Comparison of ENCODE assay signal across 25 cellular contexts in genomic region chr15:98363955-98364354, GRCh38.
DNase-seq lines count a peak whose midpoint lies in the region; ATAC-seq, FAIRE-seq and TF ChIP-seq lines count a peak whose summit lies in the region.
"Had no signal": no experiment of that assay in that cellular context is flagged by ENCODE, and none has a peak within 500 bp of the region (broad histone marks: within the 10 kb centered on the region; RNA-seq: fewer than 3 reads in every experiment).

No MANE protein-coding gene starts in this region.

- CTCF ChIA-PET in HepG2 (lab: Yijun Ruan, JAX; ENCODE audit: low intra/inter-chr PET ratio, low total read pairs), result no interaction called here
- CTCF ChIA-PET in Panc1 (lab: Charles Lee), result no interaction called here

- peak; percentile 30; the same call in 1 of the 3 replicates for ATAC-seq in HepG2
- no peak for ATAC-seq in right lobe of liver
- ATAC-seq in Panc1, result peak; percentile 12; the same call in 1 of the 2 replicates
- ATAC-seq in HG02763 (IDR thresholded peaks at IDR 0.05; ENCODE audit: unreplicated experiment), result no peak
- ATAC-seq: HCT116, PC-3 had no signal

- H3K9me3 Mint-ChIP-seq in nephron progenitor cell, result peaks cover 3% of the 10 kb centered on the region
- H3K9me3 Mint-ChIP-seq: CD4-positive, alpha-beta T cell had no signal

- TF ChIP-seq POLR2A in HepG2 (IDR thresholded peaks at IDR 0.05; ENCODE audit: insufficient read depth in 1 of 2, low read depth in 2 of 2, low read length in 2 of 2), result no peak
- TF ChIP-seq POLR2A in right lobe of liver (IDR thresholded peaks at IDR 0.05), result no peak

- H3K36me3 Mint-ChIP-seq in nephron progenitor cell (ENCODE audit: low read depth), result no peaks in the 10 kb centered on the region

- no peak overlapping the region for H2AFZ ChIP-seq in HepG2 (ENCODE audit: low read length)

- POLR2A ChIA-PET in HepG2 (lab: Yijun Ruan, JAX), result no interaction called here
- POLR2A ChIA-PET in Panc1 (lab: Charles Lee), result interaction anchor here (0.6 kb wide), 1 partner anchor 23 kb away, joined by 3 read pairs; no protein-coding TSS in a partner anchor

- no peak for TF ChIP-seq CTCF in HepG2 (CRISPR knock-in tag; IDR thresholded peaks at IDR 0.05)
- no peak for TF ChIP-seq CTCF in right lobe of liver (IDR thresholded peaks at IDR 0.05)
- TF ChIP-seq CTCF in Panc1 (IDR thresholded peaks at IDR 0.05), result no peak
- no peak for TF ChIP-seq CTCF in nephron progenitor cell (IDR thresholded peaks at IDR 0.05)

- 0 out of 2 replicates have a peak overlapping the region, but pooled peaks have one; percentile 20 for H3K4me2 ChIP-seq in HepG2 (ENCODE audit: low read depth, low read length)
- H3K4me2 ChIP-seq: BLaER1 treated with 17β-estradiol and CSF1 and Interleukin-3, amounts not matched to agents 10 nM and 100 nM had no signal

- in situ Hi-C loops in HepG2 (cut with HindIII; ENCODE audit: extremely low pct_ligation_motif_present, low pct_unique_long_range_greater_than_20kb) (no loop called here), Panc1 (cut with HindIII; ENCODE audit: low pct_unique_long_range_greater_than_20kb, low sequenced_read_pairs) (no loop called here)

- H3K4me1 Mint-ChIP-seq in nephron progenitor cell, result no peaks in the 10 kb centered on the region

- BruUV-seq in HepG2 (replicated peaks; lab: Mats Ljungman, UMichigan), result no TSS peak
- BruUV-seq in Panc1 (replicated peaks; lab: Mats Ljungman, UMichigan), result no TSS peak

- H3K36me3 ChIP-seq in HepG2 (replicated peaks in 1 of 2; ENCODE audit: control insufficient read depth in 1 of 2, insufficient read depth in 2 of 2, low read length in 2 of 2) (no peaks in the 10 kb centered on the region), right lobe of liver (no peaks in the 10 kb centered on the region), Panc1 (ENCODE audit: control insufficient read depth, insufficient read depth, low read length) (no peaks in the 10 kb centered on the region)
- H3K36me3 ChIP-seq: BLaER1 treated with 17β-estradiol and CSF1 and Interleukin-3, amounts not matched to agents 10 nM and 100 nM had no signal

- H3K27ac ChIP-seq in HepG2 (ENCODE audit: extremely low read length, insufficient read depth, low read length) (no peak overlapping the region), right lobe of liver (no peak overlapping the region), Panc1 (ENCODE audit: low read length) (no peak overlapping the region)
- H3K27ac ChIP-seq: BLaER1 treated with 17β-estradiol and CSF1 and Interleukin-3, amounts not matched to agents 10 nM and 100 nM; HL-60 had no signal

- no peak overlapping the region for H3K9ac ChIP-seq in HepG2 (ENCODE audit: insufficient read depth, low read depth, low read length)
- H3K9ac ChIP-seq: BLaER1 treated with 17β-estradiol and CSF1 and Interleukin-3, amounts not matched to agents 10 nM and 100 nM had no signal

- H3K4me3 ChIP-seq in HepG2 (replicated peaks in 1 of 3; ENCODE audit: insufficient read depth in 1 of 3, low read depth in 2 of 3, low read length in 3 of 3) (no peak overlapping the region), right lobe of liver (no peak overlapping the region), Panc1 (ENCODE audit: low read depth in 2 of 2, low read length in 2 of 2) (peak overlapping the region in 1 of 2 experiments; percentile 14; a peak in 1 of 4 replicates)
- H3K4me3 ChIP-seq: BLaER1 treated with 17β-estradiol and CSF1 and Interleukin-3, amounts not matched to agents 10 nM and 100 nM had no signal

- H3K79me2 ChIP-seq in HepG2 (ENCODE audit: insufficient read depth, low read length), result no peaks in the 10 kb centered on the region

- H3K27me3 Mint-ChIP-seq in nephron progenitor cell (ENCODE audit: low read depth, poor library complexity), result peaks cover 9% of the 10 kb centered on the region

- WGBS in HepG2 (ENCODE audit: low lambda C conversion rate), result 30% methylated on average over 4 of the region's 6 CpGs
- WGBS in right lobe of liver (ENCODE audit: insufficient coverage, low coverage, low lambda C conversion rate, missing lambda C conversion rate), result 0% methylated on average over 2 of the region's 6 CpGs

- TF ChIP-seq RAD21 in HepG2 (CRISPR knock-in tag; IDR thresholded peaks at IDR 0.05), result no peak

- no peaks in the 10 kb centered on the region for H3K4me1 ChIP-seq in HepG2 (ENCODE audit: insufficient read depth, low read length)
- no peaks in the 10 kb centered on the region for H3K4me1 ChIP-seq in right lobe of liver
- H3K4me1 ChIP-seq in Panc1 (ENCODE audit: control insufficient read depth, insufficient read depth, low read length), result no peaks in the 10 kb centered on the region
- H3K4me1 ChIP-seq: BLaER1 treated with 17β-estradiol and CSF1 and Interleukin-3, amounts not matched to agents 10 nM and 100 nM had no signal

- intact Hi-C loops in HepG2 (cut with micrococcal nuclease; ENCODE audit: unreplicated experiment), result no loop called here
- intact Hi-C loops in right lobe of liver (cut with DNase I), result no loop called here
- intact Hi-C loops in Panc1 (cut with micrococcal nuclease; ENCODE audit: unreplicated experiment), result no loop called here

- H3K9me3 ChIP-seq in HepG2 (ENCODE audit: low read length) (no peaks in the 10 kb centered on the region), right lobe of liver (no peaks in the 10 kb centered on the region), Panc1 (ENCODE audit: control insufficient read depth, insufficient read depth, low read depth, low read length) (no peaks in the 10 kb centered on the region)

- TF ChIP-seq EP300 in HepG2 (IDR thresholded peaks at IDR 0.05; ENCODE audit: low read depth in 2 of 2, low read length in 2 of 2), result no peak
- TF ChIP-seq EP300 in HepG2 (CRISPR knock-in tag; IDR thresholded peaks at IDR 0.05; ENCODE audit: borderline replicate concordance), result no peak

- no peak overlapping the region for H3K4me3 Mint-ChIP-seq in nephron progenitor cell
- H3K4me3 Mint-ChIP-seq: CD4-positive, alpha-beta T cell had no signal

- peak overlapping the region; percentile 1 for H3K27ac Mint-ChIP-seq in nephron progenitor cell
- H3K27ac Mint-ChIP-seq: CD4-positive, alpha-beta T cell had no signal

- no peak for FAIRE-seq in HepG2 (lab: Jason Lieb, UNC)
- FAIRE-seq: D721Med, GM18507 had no signal

- H4K20me1 ChIP-seq in HepG2 (ENCODE audit: insufficient read depth, low read length), result no peaks in the 10 kb centered on the region
- H4K20me1 ChIP-seq: BLaER1 treated with 17β-estradiol and CSF1 and Interleukin-3, amounts not matched to agents 10 nM and 100 nM had no signal

- DNase-seq in HepG2 (ENCODE audit: low spot score), result no peak
- no peak for DNase-seq in right lobe of liver
- DNase-seq in Panc1 (ENCODE audit: low read depth, low spot score), result no peak
- no peak for DNase-seq in nephron progenitor cell
- no peak for DNase-seq in iPS-NIHi7 (ENCODE audit: extremely low spot score)
- no peak for DNase-seq in activated T-cell treated with anti-CD3 and anti-CD28 coated beads, Interleukin-2, amount 50 U/mL, for 48 hours
- DNase-seq in NCI-H82 treated with DMSO at 0.1 percent for 48 hours (lab: John Stamatoyannopoulos, UW; ENCODE audit: unreplicated experiment), result no peak
- DNase-seq: CD4-positive, alpha-beta T cell; GOT3; MV-4-11; NCI-H1105; NCI-H1436 treated with DMSO at 0.1 percent for 48 hours; NCI-H187 treated with DMSO at 0.1 percent for 48 hours; NCI-H2171 treated with DMSO at 0.1 percent for 48 hours; NCI-H345; NCI-H510A treated with DMSO at 0.1 percent for 48 hours; RPMI8226; SHP77 had no signal

- H3K27me3 ChIP-seq in HepG2 (ENCODE audit: control insufficient read depth in 1 of 2, insufficient read depth in 2 of 2, low read length in 2 of 2), result no peaks in the 10 kb centered on the region
- H3K27me3 ChIP-seq in right lobe of liver, result no peaks in the 10 kb centered on the region
- H3K27me3 ChIP-seq in Panc1 (ENCODE audit: control insufficient read depth, insufficient read depth, low read length), result no peaks in the 10 kb centered on the region
- H3K27me3 ChIP-seq: BLaER1 treated with 17β-estradiol and CSF1 and Interleukin-3, amounts not matched to agents 10 nM and 100 nM had no signal

TF ChIP-seq in HepG2, 621 proteins besides CTCF, POLR2A, EP300 and RAD21:
- TF ChIP-seq, protein P1, sequence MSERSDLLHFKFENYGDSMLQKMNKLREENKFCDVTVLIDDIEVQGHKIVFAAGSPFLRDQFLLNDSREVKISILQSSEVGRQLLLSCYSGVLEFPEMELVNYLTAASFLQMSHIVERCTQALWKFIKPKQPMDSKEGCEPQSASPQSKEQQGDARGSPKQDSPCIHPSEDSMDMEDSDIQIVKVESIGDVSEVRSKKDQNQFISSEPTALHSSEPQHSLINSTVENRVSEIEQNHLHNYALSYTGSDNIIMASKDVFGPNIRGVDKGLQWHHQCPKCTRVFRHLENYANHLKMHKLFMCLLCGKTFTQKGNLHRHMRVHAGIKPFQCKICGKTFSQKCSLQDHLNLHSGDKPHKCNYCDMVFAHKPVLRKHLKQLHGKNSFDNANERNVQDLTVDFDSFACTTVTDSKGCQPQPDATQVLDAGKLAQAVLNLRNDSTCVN (CRISPR knock-in tag; IDR thresholded peaks at IDR 0.05; ENCODE audit: borderline replicate concordance), result no peak
- TF ChIP-seq ZNF34 (CRISPR knock-in tag; IDR thresholded peaks at IDR 0.05; ENCODE audit: borderline replicate concordance), result no peak
- no peak for TF ChIP-seq DMAP1 (CRISPR knock-in tag; IDR thresholded peaks at IDR 0.05)
- TF ChIP-seq, protein P2, sequence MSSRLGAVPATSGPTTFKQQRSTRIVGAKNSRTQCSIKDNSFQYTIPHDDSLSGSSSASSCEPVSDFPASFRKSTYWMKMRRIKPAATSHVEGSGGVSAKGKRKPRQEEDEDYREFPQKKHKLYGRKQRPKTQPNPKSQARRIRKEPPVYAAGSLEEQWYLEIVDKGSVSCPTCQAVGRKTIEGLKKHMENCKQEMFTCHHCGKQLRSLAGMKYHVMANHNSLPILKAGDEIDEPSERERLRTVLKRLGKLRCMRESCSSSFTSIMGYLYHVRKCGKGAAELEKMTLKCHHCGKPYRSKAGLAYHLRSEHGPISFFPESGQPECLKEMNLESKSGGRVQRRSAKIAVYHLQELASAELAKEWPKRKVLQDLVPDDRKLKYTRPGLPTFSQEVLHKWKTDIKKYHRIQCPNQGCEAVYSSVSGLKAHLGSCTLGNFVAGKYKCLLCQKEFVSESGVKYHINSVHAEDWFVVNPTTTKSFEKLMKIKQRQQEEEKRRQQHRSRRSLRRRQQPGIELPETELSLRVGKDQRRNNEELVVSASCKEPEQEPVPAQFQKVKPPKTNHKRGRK (CRISPR knock-in tag; IDR thresholded peaks at IDR 0.05), result no peak
- no peak for TF ChIP-seq TAF1 (CRISPR knock-in tag; IDR thresholded peaks at IDR 0.05)
- no peak for TF ChIP-seq ATF1 (CRISPR knock-in tag; IDR thresholded peaks at IDR 0.05)

Comparison
In these comparisons a context has a peak if more than half of its experiments do, and no peak if none do; other contexts are left out.
1. ATAC-seq: peak in HepG2 (single experiment) and Panc1 (single experiment); none in right lobe of liver (0 of 4) and HG02763 (single experiment).